Comparison of ENCODE assay signal across 8 cellular contexts in the genomic region with DNA sequence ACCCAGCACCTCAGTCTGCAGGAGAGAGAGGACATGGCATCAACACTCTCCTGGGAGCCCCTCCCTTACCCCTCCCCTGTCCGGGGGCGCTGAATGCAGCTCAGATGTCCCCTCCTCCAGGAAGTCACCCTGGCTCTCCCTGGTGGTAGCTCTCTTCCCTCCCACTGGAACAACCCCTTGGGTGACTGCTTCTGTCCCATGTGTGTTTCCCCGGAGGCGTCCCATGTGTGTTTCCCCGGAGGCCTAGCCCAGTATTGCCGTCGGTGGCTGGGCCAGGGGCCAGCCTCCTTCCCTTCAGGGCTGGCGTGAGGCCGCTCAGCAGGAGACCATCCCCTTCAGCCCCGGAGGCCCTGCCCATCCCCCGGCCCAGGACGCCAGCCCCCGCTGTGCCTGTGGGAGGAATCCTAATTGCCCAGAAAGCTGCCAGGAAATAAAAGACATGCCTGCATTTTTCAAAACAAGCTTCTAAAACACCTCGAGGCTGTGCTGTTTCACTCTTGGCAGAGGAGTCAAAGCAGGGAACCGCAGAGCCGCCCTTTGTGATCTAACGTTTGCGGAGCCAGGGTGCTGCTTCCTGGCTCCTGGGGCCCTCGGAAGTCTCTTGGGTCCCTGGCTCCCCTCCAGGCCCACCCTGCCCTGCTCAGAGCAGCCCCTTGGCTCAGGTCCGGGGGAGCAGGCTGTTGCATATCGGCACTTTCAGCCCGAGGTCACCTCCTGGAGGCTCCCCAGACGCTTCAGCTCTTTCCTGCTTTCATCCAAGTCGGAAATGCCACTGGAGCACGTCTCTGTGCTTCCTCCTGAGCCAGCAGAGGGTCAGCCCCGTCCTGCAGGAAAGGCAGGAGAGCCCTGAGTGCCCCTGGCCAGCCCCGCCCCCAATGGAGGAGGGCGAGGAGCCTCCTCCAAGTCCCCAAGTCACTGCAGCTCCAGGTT. TPM values are rescaled to one million over a fixed set of nuclear protein-coding genes. Genes with fewer than 3 reads are reported as not detected.
DNase-seq lines count a peak whose midpoint lies in the region; ATAC-seq, FAIRE-seq and TF ChIP-seq lines count a peak whose summit lies in the region.

No MANE protein-coding gene starts in this region.

- no peaks in the 10 kb centered on the region for H4K20me1 ChIP-seq in GM23338 (replicated peaks; ENCODE audit: insufficient read depth)

- H3K9me3 Mint-ChIP-seq in GM23338 = peaks cover 18% of the 10 kb centered on the region

- H3K27ac ChIP-seq in GM23338 (ENCODE audit: low read depth) (0 out of 2 replicates have a peak overlapping the region, but pooled peaks have one; percentile 86), coronary artery (peak overlapping the region in 1 of 2 donors; percentile 70)

- H3K27me3 Mint-ChIP-seq in GM23338 (ENCODE audit: insufficient read depth, low read depth, poor library complexity) = peaks cover 8% of the 10 kb centered on the region

- no peaks in the 10 kb centered on the region for H3K27me3 ChIP-seq in GM23338 (ENCODE audit: insufficient read depth)

- H3K36me3 ChIP-seq in GM23338 (ENCODE audit: insufficient read depth) = no peaks in the 10 kb centered on the region

- H3F3A ChIP-seq in GM23338 (replicated peaks; ENCODE audit: low read depth) = 0 out of 2 replicates have a peak, but pooled peaks cover 4% of the 10 kb centered on the region

- H3K4me3 ChIP-seq in GM23338 (peak overlapping the region; percentile 55), coronary artery (peak overlapping the region; percentile 65)

- H3K79me2 ChIP-seq in GM23338 (replicated peaks; ENCODE audit: insufficient read depth) = no peaks in the 10 kb centered on the region

- ATAC-seq in GM23338 (peak; percentile 83), GM21515 (IDR thresholded peaks at IDR 0.05; ENCODE audit: unreplicated experiment) (no peak)

- peak overlapping the region; percentile 93 for H2AFZ ChIP-seq in GM23338

- TF ChIP-seq CTCF in GM23338 (conservative IDR thresholded peaks at IDR 0.05; ENCODE audit: low read depth in 2 of 2) (0 out of 4 replicates have a peak, but pooled peaks of 1 of the 2 experiments have one; percentile 14), coronary artery (IDR thresholded peaks at IDR 0.05) (no peak), D721Med (IDR thresholded peaks at IDR 0.05; ENCODE audit: insufficient read depth, missing control alignments) (no peak)

- H3K4me1 Mint-ChIP-seq in GM23338 = peaks cover 23% of the 10 kb centered on the region

- no peak for FAIRE-seq in D721Med (lab: Jason Lieb, UNC)

- peak; percentile 74 for DNase-seq in GM23338 (ENCODE audit: low spot score)
- DNase-seq in UCSD-AML1 (lab: John Stamatoyannopoulos, UW; ENCODE audit: unreplicated experiment) = peak; percentile 60
- peak; percentile 73 for DNase-seq in coronary artery (ENCODE audit: low spot score)
- peak; percentile 84 for DNase-seq in left kidney (ENCODE audit: low read depth, low spot score)
- peak; percentile 21 for DNase-seq in stimulated activated CD8-positive, alpha-beta memory T cell treated with anti-CD3 and anti-CD28 coated beads, Interleukin-4, amount 100 ng/mL, for 24 hours (ENCODE audit: low read depth)
- DNase-seq in NCI-H510A (lab: John Stamatoyannopoulos, UW) = no peak
- no peak for DNase-seq in D721Med (ENCODE audit: insufficient read length, low spot score)

- H3K4me2 ChIP-seq in GM23338 = peak overlapping the region; percentile 83

- H3K27ac Mint-ChIP-seq in GM23338 = peak overlapping the region; percentile 56; the same call in 1 of the 2 replicates

- H3K4me1 ChIP-seq in GM23338 (ENCODE audit: insufficient read depth) = peaks cover 19% of the 10 kb centered on the region

- peaks cover 13% of the 10 kb centered on the region for H3K36me3 Mint-ChIP-seq in GM23338 (ENCODE audit: low read depth)

- peaks cover 4% of the 10 kb centered on the region; the same call in 1 of the 2 replicates for H3K9me2 ChIP-seq in GM23338 (ENCODE audit: insufficient read depth)

- H3K4me3 Mint-ChIP-seq in GM23338 = peak overlapping the region; percentile 55

TF ChIP-seq in GM23338, 12 proteins besides CTCF, POLR2A, EP300 and RAD21:
- peak; percentile 42 for TF ChIP-seq POLR2AphosphoS5 (IDR thresholded peaks at IDR 0.05; ENCODE audit: low read depth)
- TF ChIP-seq ZNF114 (CRISPR knock-in tag; IDR thresholded peaks at IDR 0.05) = no peak

RNA-seq across cellular contexts. Expression of a gene that starts 11.4 kb away (rescaled TPM):
- total RNA-seq in GM23338 (2014; rRNA removed; shearing (Covaris generic)) = 1.1 and 2.8 TPM in 2 replicates
- polyA plus RNA-seq in GM23338 (2016; fragmentation: Nextera tagmentation; extraction: Ambion mirVana) = 1.3 and 1.5 TPM in 2 replicates

Comparison
In these comparisons a context has a peak if more than half of its experiments do, and no peak if none do; other contexts are left out.
1. DNase-seq: peak in GM23338 (single experiment), UCSD-AML1 (single experiment), coronary artery (single experiment), left kidney (single experiment) and stimulated activated CD8-positive, alpha-beta memory T cell treated with anti-CD3 and anti-CD28 coated beads, Interleukin-4, amount 100 ng/mL, for 24 hours (single experiment); none in NCI-H510A (single experiment) and D721Med (single experiment).